ENCODE assay signal across 11 cellular contexts in the genomic region with DNA sequence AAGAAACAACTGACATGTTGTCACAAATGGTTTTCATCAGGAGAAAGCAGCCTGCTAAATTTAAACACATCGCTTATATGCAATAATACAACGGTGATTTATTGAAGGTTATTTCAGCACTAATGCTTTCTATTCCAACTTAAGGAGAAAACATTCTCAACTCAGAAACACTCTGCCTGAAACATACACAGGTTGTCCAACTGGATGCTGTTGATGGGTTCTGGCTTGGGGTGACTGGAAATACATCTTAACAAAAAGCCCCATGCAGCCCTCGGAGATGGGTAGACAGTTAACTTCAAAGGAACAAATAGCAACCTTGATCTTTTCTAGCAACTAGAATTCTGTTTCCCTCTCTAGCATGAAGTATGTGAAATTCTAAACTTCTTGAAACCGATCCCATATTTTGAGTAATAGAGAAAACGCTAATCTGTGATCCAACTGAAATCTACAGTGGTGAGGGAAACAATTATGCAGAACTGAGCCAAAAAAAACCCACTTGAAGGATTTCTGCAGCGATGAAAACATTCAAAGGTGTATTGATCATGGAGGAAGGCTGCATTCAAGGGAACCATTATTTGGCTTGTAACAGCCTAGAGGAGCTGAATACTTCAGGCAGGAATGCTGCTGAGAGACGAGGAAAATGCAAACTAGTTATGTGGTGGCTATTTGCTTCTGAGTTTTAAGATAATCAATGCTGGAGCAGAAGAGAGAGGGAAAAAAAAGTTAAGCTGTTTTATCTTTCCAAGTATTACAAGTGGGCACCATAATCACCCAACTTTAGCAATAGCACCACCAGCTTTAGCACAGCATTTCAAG. TPM values are rescaled to one million over a fixed set of nuclear protein-coding genes. Genes with fewer than 3 reads are reported as not detected.
DNase-seq lines count a peak whose midpoint lies in the region; ATAC-seq, FAIRE-seq and TF ChIP-seq lines count a peak whose summit lies in the region.
"Had no signal": no experiment of that assay in that cellular context is flagged by ENCODE, and none has a peak within 500 bp of the region (broad histone marks: within the 10 kb centered on the region; RNA-seq: fewer than 3 reads in every experiment).

No MANE protein-coding gene starts in this region.

- in situ Hi-C loops in astrocyte of the spinal cord (cut with HindIII; ENCODE audit: low sequenced_read_pairs), result no loop called here

- 34% methylated on average over 7 of the region's 7 CpGs for WGBS in suprapubic skin

- TF ChIP-seq POLR2A in suprapubic skin (IDR thresholded peaks at IDR 0.05), result no peak

- H3K4me3 ChIP-seq in HUES6 (ENCODE audit: low read depth, low read length), result peak overlapping the region; percentile 54; the same call in 1 of the 2 replicates
- no peak overlapping the region for H3K4me3 ChIP-seq in astrocyte of the spinal cord (ENCODE audit: low read depth, low read length)
- H3K4me3 ChIP-seq in kidney (ENCODE audit: low read length in 2 of 2), result peak overlapping the region in 1 of 2 donors; percentile 25
- H3K4me3 ChIP-seq in suprapubic skin, result no peak overlapping the region

- H3K36me3 ChIP-seq in HUES6 (ENCODE audit: control insufficient read depth, insufficient read depth, low read length), result peaks cover 45% of the 10 kb centered on the region
- no peaks in the 10 kb centered on the region for H3K36me3 ChIP-seq in kidney (ENCODE audit: control insufficient read depth in 1 of 2, insufficient read depth in 2 of 2, low read length in 2 of 2)
- H3K36me3 ChIP-seq in suprapubic skin, result peaks cover 4% of the 10 kb centered on the region

- no peak for FAIRE-seq in kidney (lab: Jason Lieb, UNC)
- FAIRE-seq: GM12891 had no signal

- H3K9ac ChIP-seq in HUES6 (ENCODE audit: low read length) (peak overlapping the region; percentile 46), kidney (ENCODE audit: low read length in 2 of 2) (peak overlapping the region; percentile 17 to 33)

- H3K27me3 ChIP-seq in HUES6 (ENCODE audit: control insufficient read depth, insufficient read depth, low read length) (no peaks in the 10 kb centered on the region), suprapubic skin (no peaks in the 10 kb centered on the region)

- ATAC-seq in GM21526 (IDR thresholded peaks at IDR 0.05; ENCODE audit: low FRiP score, unreplicated experiment) (no peak), GM18498 (IDR thresholded peaks at IDR 0.05; ENCODE audit: unreplicated experiment) (no peak)

- H3K9me3 ChIP-seq in HUES6 (ENCODE audit: control insufficient read depth, insufficient read depth, low read depth, low read length) (no peaks in the 10 kb centered on the region), kidney (ENCODE audit: control insufficient read depth in 1 of 2, low read length in 2 of 2) (no peaks in the 10 kb centered on the region), suprapubic skin (no peaks in the 10 kb centered on the region)

- intact Hi-C loops in kidney (cut with DNase I), result no loop called here

- H3K27ac ChIP-seq in HUES6 (ENCODE audit: low read depth, low read length) (peak overlapping the region; percentile 95), kidney (ENCODE audit: low read depth in 2 of 2, low read length in 2 of 2) (peak overlapping the region; percentile 32 to 100), suprapubic skin (peak overlapping the region; percentile 99)

- TF ChIP-seq EP300 in suprapubic skin (IDR thresholded peaks at IDR 0.05), result no peak

- H3K4me1 ChIP-seq in HUES6 (ENCODE audit: control insufficient read depth, insufficient read depth, low read length), result peaks cover 86% of the 10 kb centered on the region
- peaks cover 64 to 73% of the 10 kb centered on the region in 2 donors for H3K4me1 ChIP-seq in kidney (ENCODE audit: control insufficient read depth in 1 of 2, insufficient read depth in 1 of 2, low read depth in 1 of 2, low read length in 2 of 2)
- peaks cover 76% of the 10 kb centered on the region for H3K4me1 ChIP-seq in suprapubic skin

- DNase-seq in astrocyte of the spinal cord (ENCODE audit: low read depth, low spot score), result peak; percentile 65
- DNase-seq in kidney, result no peak
- no peak for DNase-seq in suprapubic skin (ENCODE audit: low spot score in 2 of 2)
- no peak for DNase-seq in NCI-H2107 treated with DMSO at 0.1 percent for 48 hours (lab: John Stamatoyannopoulos, UW; ENCODE audit: unreplicated experiment)
- DNase-seq in SIG-M5 treated with dmso at 0.1 percent for 504 hours (lab: John Stamatoyannopoulos, UW; ENCODE audit: unreplicated experiment), result no peak
- DNase-seq: glutamatergic neuron, NCI-H1417 treated with DMSO at 0.1 percent for 48 hours had no signal

- TF ChIP-seq CTCF in astrocyte of the spinal cord (IDR thresholded peaks at IDR 0.05; ENCODE audit: low read depth, low read length) (no peak), kidney (IDR thresholded peaks at IDR 0.05; ENCODE audit: borderline replicate concordance, extremely low read depth, insufficient read depth) (no peak), suprapubic skin (IDR thresholded peaks at IDR 0.05) (no peak)

RNA-seq across cellular contexts. Expression of gene ZMYND8, which starts 6.9 kb away (rescaled TPM):
- total RNA-seq in kidney, result 37.5 TPM
- 10.5 TPM for polyA plus RNA-seq in kidney (ENCODE audit: insufficient read depth, low read depth, low replicate concordance)
- total RNA-seq in suprapubic skin, result 100 to 1,000 TPM in 1 of 4 donors, 10 to 100 TPM in 3; 48.5 to 169 (median 54.1) TPM
